1 cellular context compared by ENCODE assay signal in the genomic region with DNA sequence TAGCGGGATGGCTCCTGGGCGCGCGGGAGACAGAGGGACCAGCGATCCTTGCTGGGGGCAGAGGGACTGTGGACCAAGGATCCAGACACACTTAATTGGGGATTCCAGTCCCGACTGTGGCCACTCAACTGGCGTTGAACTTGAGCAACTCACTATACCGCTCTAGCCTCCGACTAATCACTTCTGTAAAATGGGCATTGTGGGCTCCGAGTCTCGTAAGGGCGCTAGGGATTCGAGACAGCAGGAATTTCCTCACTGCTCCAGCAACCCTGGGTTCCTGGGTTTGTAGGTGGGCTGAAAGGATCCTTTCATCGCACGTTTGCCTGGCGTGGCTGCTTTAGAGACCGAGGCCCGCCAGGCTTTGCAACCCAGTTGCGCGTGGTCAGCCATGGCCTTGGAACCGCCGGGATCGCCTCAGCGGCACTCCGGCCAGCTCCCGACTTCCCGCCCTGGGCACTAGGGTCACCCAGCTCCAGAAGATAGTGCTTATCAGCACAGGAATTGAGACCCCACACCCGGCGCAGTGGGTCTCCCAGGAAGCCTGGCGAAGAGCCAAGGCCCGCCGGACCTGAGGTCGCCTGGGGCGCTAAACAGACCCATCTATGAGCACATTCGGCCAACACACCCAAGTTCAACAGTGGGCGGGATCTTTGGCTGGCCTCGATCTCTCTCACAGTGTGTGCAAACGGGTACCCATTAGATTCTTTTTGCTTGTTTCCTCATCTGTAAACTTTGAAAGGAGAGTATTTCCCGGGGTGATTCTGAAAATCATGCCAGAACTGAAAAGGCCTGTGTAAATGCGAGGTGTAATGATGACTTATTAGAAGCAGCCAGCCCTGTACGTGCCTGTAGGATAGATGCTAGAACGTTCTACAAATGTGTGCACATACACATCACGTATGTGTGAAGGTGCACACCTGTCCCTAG.
TF ChIP-seq lines count a peak whose summit lies in the region.

No MANE protein-coding gene starts in this region.

TF ChIP-seq in IMR-90, 13 proteins besides CTCF, POLR2A, EP300 and RAD21:
- TF ChIP-seq MAFK (IDR thresholded peaks at IDR 0.05; ENCODE audit: low read depth, low read length) (no peak), MXI1 (IDR thresholded peaks at IDR 0.05; ENCODE audit: borderline replicate concordance, low read depth, low read length) (no peak), MAZ (IDR thresholded peaks at IDR 0.05; ENCODE audit: borderline replicate concordance, low read depth, low read length) (no peak)
- TF ChIP-seq, protein P1, sequence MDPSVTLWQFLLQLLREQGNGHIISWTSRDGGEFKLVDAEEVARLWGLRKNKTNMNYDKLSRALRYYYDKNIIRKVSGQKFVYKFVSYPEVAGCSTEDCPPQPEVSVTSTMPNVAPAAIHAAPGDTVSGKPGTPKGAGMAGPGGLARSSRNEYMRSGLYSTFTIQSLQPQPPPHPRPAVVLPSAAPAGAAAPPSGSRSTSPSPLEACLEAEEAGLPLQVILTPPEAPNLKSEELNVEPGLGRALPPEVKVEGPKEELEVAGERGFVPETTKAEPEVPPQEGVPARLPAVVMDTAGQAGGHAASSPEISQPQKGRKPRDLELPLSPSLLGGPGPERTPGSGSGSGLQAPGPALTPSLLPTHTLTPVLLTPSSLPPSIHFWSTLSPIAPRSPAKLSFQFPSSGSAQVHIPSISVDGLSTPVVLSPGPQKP (IDR thresholded peaks at IDR 0.05; ENCODE audit: borderline replicate concordance, low read depth, low read length): no peak
